In genomic region chr9:89754223-89754622, GRCh38 we compare ENCODE assay signal across 36 cellular contexts.
"Had no signal": no experiment of that assay in that cellular context is flagged by ENCODE, and none has a peak within 500 bp of the region (broad histone marks: within the 10 kb centered on the region; RNA-seq: fewer than 3 reads in every experiment).

No MANE protein-coding gene starts in this region.

- H3K4me3 Mint-ChIP-seq: activated CD4-positive, alpha-beta T cell treated with anti-CD3 and anti-CD28 coated beads, Interleukin-2, amount 10 ng/mL, durations not matched to agents 24 days and 14 days; activated CD8-positive, alpha-beta T cell treated with anti-CD3 and anti-CD28 coated beads for 36 hours; activated naive CD8-positive, alpha-beta T cell treated with anti-CD3 and anti-CD28 coated beads for 36 hours; activated T-cell treated with anti-CD3 and anti-CD28 coated beads, Interleukin-2, amount 50 U/mL, for 72 hours; activated T-helper 17 cell treated with anti-CD3 and anti-CD28 coated beads, Interleukin-2, amount 50 U/mL, for 72 hours; central memory CD8-positive, alpha-beta T cell had no signal

- DNase-seq: activated CD4-positive, alpha-beta T cell treated with anti-CD3 and anti-CD28 coated beads, Interleukin-2, amount 10 ng/mL, durations not matched to agents 24 days and 14 days; activated CD4-positive, alpha-beta T cell treated with anti-CD3 and anti-CD28 coated beads, Interleukin-2, amount 50 U/mL, for 4 hours; activated CD4-positive, CD25-positive, alpha-beta regulatory T cell; activated CD8-positive, alpha-beta T cell treated with anti-CD3 and anti-CD28 coated beads for 36 hours; activated effector memory CD4-positive, alpha-beta T cell treated with anti-CD3 and anti-CD28 coated beads, Interleukin-2, amount 50 U/mL, for 16 hours; activated naive CD4-positive, alpha-beta T cell; activated naive CD4-positive, alpha-beta T cell treated with anti-CD3 and anti-CD28 coated beads, Interleukin-2, amount 50 U/mL, for 16 hours; activated naive CD8-positive, alpha-beta T cell treated with anti-CD3 and anti-CD28 coated beads for 36 hours; activated T-cell treated with anti-CD3 and anti-CD28 coated beads, Interleukin-2, amount 50 U/mL, for 1 hour; activated T-cell treated with anti-CD3 and anti-CD28 coated beads, Interleukin-2, amount 50 U/mL, for 72 hours; amniotic stem cell; aorta; Kasumi-1; MG63; NCI-H1048; NCI-H1105 treated with DMSO at 0.1 percent for 48 hours; NCI-H1436; NCI-H1694; NCI-H1930; NCI-H2081 treated with DMSO at 0.1 percent for 48 hours; NCI-H345; NCI-H526; NCI-H748 treated with DMSO at 0.1 percent for 48 hours; NK-92 treated with Interleukin-12 subunit alpha and Interleukin-12 subunit beta, amount 100 ng/mL, for 24 hours; PC-3; SIG-M5; T-helper 1 cell; T1000; WERI-Rb-1 had no signal

- H3K4me3 ChIP-seq: cardiac muscle cell, MG63, Peyer's patch had no signal

- H3K27me3 Mint-ChIP-seq: activated CD4-positive, alpha-beta T cell treated with anti-CD3 and anti-CD28 coated beads, Interleukin-2, amount 10 ng/mL, durations not matched to agents 24 days and 14 days; activated CD8-positive, alpha-beta T cell treated with anti-CD3 and anti-CD28 coated beads for 36 hours; activated naive CD8-positive, alpha-beta T cell treated with anti-CD3 and anti-CD28 coated beads for 36 hours; activated T-helper 17 cell treated with anti-CD3 and anti-CD28 coated beads, Interleukin-2, amount 50 U/mL, for 72 hours; central memory CD8-positive, alpha-beta T cell had no signal

- H3K9me3 ChIP-seq: MG63, Peyer's patch had no signal

- H3K27me3 ChIP-seq: cardiac muscle cell, MG63, Peyer's patch had no signal

- H3K36me3 Mint-ChIP-seq: activated naive CD8-positive, alpha-beta T cell treated with anti-CD3 and anti-CD28 coated beads for 36 hours had no signal

- ATAC-seq: activated T-cell treated with anti-CD3 and anti-CD28 coated beads, Interleukin-2, amount 50 U/mL, for 72 hours; activated T-helper 17 cell treated with anti-CD3 and anti-CD28 coated beads, Interleukin-2, amount 50 U/mL, for 72 hours; PC-3; Right ventricle myocardium inferior; SK-N-SH treated with all-trans-retinoic acid at 6 μM for 48 hours had no signal

- H3K27ac Mint-ChIP-seq: activated CD4-positive, alpha-beta T cell treated with anti-CD3 and anti-CD28 coated beads, Interleukin-2, amount 10 ng/mL, durations not matched to agents 24 days and 14 days; activated CD8-positive, alpha-beta T cell treated with anti-CD3 and anti-CD28 coated beads for 36 hours; activated naive CD8-positive, alpha-beta T cell treated with anti-CD3 and anti-CD28 coated beads for 36 hours; activated T-cell treated with anti-CD3 and anti-CD28 coated beads, Interleukin-2, amount 50 U/mL, for 72 hours; activated T-helper 17 cell treated with anti-CD3 and anti-CD28 coated beads, Interleukin-2, amount 50 U/mL, for 72 hours had no signal

- H3K9me3 Mint-ChIP-seq: activated CD4-positive, alpha-beta T cell treated with anti-CD3 and anti-CD28 coated beads, Interleukin-2, amount 10 ng/mL, durations not matched to agents 24 days and 14 days; activated CD8-positive, alpha-beta T cell treated with anti-CD3 and anti-CD28 coated beads for 36 hours; activated naive CD8-positive, alpha-beta T cell treated with anti-CD3 and anti-CD28 coated beads for 36 hours; activated T-cell treated with anti-CD3 and anti-CD28 coated beads, Interleukin-2, amount 50 U/mL, for 72 hours; activated T-helper 17 cell treated with anti-CD3 and anti-CD28 coated beads, Interleukin-2, amount 50 U/mL, for 72 hours; central memory CD8-positive, alpha-beta T cell had no signal

- H3K36me3 ChIP-seq: cardiac muscle cell, MG63, Peyer's patch, WERI-Rb-1 had no signal

- H3K27ac ChIP-seq: cardiac muscle cell, Peyer's patch, RWPE1, WERI-Rb-1 had no signal
